Comparison of ENCODE assay signal across 9 cellular contexts in the genomic region with DNA sequence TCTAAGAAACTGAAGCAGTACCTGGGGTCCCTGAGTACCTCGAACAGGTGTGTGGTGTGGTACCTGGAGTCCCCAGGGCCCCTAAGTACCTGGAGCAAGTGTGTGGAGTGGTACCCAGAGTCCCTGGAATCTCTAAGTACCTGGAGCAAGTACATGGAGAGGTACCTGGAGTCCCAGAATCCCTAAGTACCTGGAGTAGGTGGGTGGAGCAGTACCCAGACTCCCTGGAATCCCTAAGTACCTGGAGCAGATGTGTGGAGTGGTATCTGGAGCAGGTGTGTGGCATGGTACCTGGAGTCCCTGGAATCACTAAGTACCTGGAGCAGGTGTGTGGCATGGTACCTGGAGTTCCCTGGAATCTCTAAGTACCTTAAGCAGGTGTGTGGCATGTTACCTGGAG. TPM values are rescaled to one million over a fixed set of nuclear protein-coding genes. Genes with fewer than 3 reads are reported as not detected.
"Had no signal": no experiment of that assay in that cellular context is flagged by ENCODE, and none has a peak within 500 bp of the region (broad histone marks: within the 10 kb centered on the region; RNA-seq: fewer than 3 reads in every experiment).

No MANE protein-coding gene starts in this region.

- H3K36me3 ChIP-seq: HAP-1 had no signal

- H3K9me3 Mint-ChIP-seq: HFFc6 had no signal

- H3K9me3 ChIP-seq: HAP-1 had no signal

- H3K9ac ChIP-seq: GM23248 had no signal

- H3K4me1 ChIP-seq: HAP-1 had no signal

- H3K27ac ChIP-seq: GM23248 had no signal

- H3K4me3 Mint-ChIP-seq: HFFc6 had no signal

- H3K27ac Mint-ChIP-seq: HFFc6 had no signal

- ATAC-seq: HCT116, K562 had no signal

- DNase-seq: GM23248, GOT3, H7, HFFc6, IMR-90 had no signal

- H3K4me3 ChIP-seq: GM23248, HAP-1, K562 had no signal

RNA-seq across cellular contexts. Expression of a gene that starts 41.9 kb away (rescaled TPM):
- total RNA-seq: H4 had no signal
- polyA plus RNA-seq: K562 had no signal
